1 cellular context compared by ENCODE assay signal in the genomic region with DNA sequence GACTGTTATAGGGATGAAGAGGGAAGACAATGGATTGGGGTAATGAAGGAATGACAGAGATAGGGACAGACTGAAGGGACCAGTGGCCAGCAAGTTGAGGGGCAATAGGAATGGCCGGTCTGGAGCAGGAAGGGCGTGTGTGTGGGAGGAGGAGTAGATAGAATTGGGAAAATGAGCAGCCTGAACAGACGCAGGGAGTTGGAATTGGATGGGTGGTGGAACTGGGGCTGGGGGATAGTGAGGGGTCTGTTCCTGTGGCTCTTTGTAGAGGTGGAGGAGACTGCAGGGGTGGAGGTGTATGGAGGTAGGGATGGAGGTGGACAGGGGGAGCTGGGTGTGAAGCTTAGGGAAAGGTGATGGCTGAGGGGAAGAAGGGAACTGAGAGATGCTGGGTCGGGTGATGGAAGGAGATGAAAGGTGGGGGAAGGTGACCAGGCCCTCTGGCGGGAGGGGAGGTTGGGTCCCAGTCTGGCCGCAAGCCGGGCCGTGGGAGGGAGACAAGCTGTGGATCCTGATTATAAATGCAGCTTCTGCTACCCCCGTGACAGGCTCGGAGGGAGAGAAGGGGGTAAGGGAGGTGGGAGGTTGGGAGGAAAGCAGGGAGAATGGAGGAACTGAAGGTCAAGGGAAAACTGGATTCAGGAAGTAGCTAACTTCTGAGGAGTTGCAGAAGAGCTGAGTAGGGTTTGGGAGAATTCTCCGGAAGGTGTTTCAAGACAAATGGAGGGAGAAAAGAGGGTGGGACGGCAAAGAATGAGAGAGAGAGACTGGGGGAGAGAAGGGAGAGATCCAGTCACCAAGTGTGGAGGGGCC.
A peak's percentile ranks its signal among the peaks of the same experiment; 100 is the strongest.
TF ChIP-seq lines count a peak whose summit lies in the region.

No MANE protein-coding gene starts in this region.

TF ChIP-seq in HepG2, 621 proteins besides CTCF, POLR2A, EP300 and RAD21 (continued from another document and continues in another):
- TF ChIP-seq, protein P1, sequence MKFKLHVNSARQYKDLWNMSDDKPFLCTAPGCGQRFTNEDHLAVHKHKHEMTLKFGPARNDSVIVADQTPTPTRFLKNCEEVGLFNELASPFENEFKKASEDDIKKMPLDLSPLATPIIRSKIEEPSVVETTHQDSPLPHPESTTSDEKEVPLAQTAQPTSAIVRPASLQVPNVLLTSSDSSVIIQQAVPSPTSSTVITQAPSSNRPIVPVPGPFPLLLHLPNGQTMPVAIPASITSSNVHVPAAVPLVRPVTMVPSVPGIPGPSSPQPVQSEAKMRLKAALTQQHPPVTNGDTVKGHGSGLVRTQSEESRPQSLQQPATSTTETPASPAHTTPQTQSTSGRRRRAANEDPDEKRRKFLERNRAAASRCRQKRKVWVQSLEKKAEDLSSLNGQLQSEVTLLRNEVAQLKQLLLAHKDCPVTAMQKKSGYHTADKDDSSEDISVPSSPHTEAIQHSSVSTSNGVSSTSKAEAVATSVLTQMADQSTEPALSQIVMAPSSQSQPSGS (CRISPR knock-in tag; IDR thresholded peaks at IDR 0.05), result no peak
- TF ChIP-seq SIN3B (IDR thresholded peaks at IDR 0.05; ENCODE audit: low read length) (no peak), IKZF4 (CRISPR knock-in tag; IDR thresholded peaks at IDR 0.05; ENCODE audit: borderline replicate concordance, low read depth, not compliant biosample characterization) (no peak), RBAK (CRISPR knock-in tag; IDR thresholded peaks at IDR 0.05) (no peak), ZNF432 (CRISPR knock-in tag; IDR thresholded peaks at IDR 0.05; ENCODE audit: borderline replicate concordance) (no peak), MTA1 (CRISPR knock-in tag; IDR thresholded peaks at IDR 0.05; ENCODE audit: borderline replicate concordance) (no peak), ATRX (CRISPR knock-in tag; IDR thresholded peaks at IDR 0.05; ENCODE audit: borderline replicate concordance) (no peak), POLR2AphosphoS2 (IDR thresholded peaks at IDR 0.05; ENCODE audit: low read depth, low read length) (no peak), ZNF441 (CRISPR knock-in tag; IDR thresholded peaks at IDR 0.05; ENCODE audit: borderline replicate concordance) (0 out of 2 replicates have a peak, but pooled peaks have one; percentile 47), KDM2A (CRISPR knock-in tag; IDR thresholded peaks at IDR 0.05; ENCODE audit: borderline replicate concordance, low read depth) (no peak), BORCS8-MEF2B (CRISPR knock-in tag; IDR thresholded peaks at IDR 0.05) (no peak), ZNF501 (CRISPR knock-in tag; IDR thresholded peaks at IDR 0.05) (0 out of 2 replicates have a peak, but pooled peaks have one; percentile 30), ZNF180 (CRISPR knock-in tag; IDR thresholded peaks at IDR 0.05; ENCODE audit: borderline replicate concordance, low read depth) (no peak), RORA (CRISPR knock-in tag; IDR thresholded peaks at IDR 0.05) (no peak), ZNF510 (CRISPR knock-in tag; IDR thresholded peaks at IDR 0.05; ENCODE audit: low read depth) (no peak), PAF1 (CRISPR knock-in tag; IDR thresholded peaks at IDR 0.05) (no peak), POLR2AphosphoS5 (IDR thresholded peaks at IDR 0.05; ENCODE audit: low read depth, low read length) (no peak; the same call in 1 of the 2 replicates), SRSF1 (optimal IDR thresholded peaks at IDR 0.05; ENCODE audit: low read depth, low read length) (no peak), RNF2 (conservative IDR thresholded peaks at IDR 0.05; ENCODE audit: low read depth) (no peak), ZNF547 (CRISPR knock-in tag; IDR thresholded peaks at IDR 0.05) (no peak), TEAD3 (CRISPR knock-in tag; optimal IDR thresholded peaks at IDR 0.05; ENCODE audit: borderline replicate concordance) (no peak), ZNF280D (CRISPR knock-in tag; IDR thresholded peaks at IDR 0.05) (peak; percentile 71; the same call in 1 of the 2 replicates), RFXANK (CRISPR knock-in tag; IDR thresholded peaks at IDR 0.05) (no peak), ARNTL (CRISPR knock-in tag; IDR thresholded peaks at IDR 0.05) (no peak), ZNF335 (CRISPR knock-in tag; IDR thresholded peaks at IDR 0.05) (no peak), ZNF816 (CRISPR knock-in tag; IDR thresholded peaks at IDR 0.05; ENCODE audit: borderline replicate concordance) (no peak), ZNF619 (CRISPR knock-in tag; IDR thresholded peaks at IDR 0.05) (no peak), ZC3H4 (CRISPR knock-in tag; IDR thresholded peaks at IDR 0.05; ENCODE audit: borderline replicate concordance) (no peak), ZBTB33 (CRISPR knock-in tag; IDR thresholded peaks at IDR 0.05) (no peak), ZNF44 (CRISPR knock-in tag; IDR thresholded peaks at IDR 0.05) (no peak), ZNF512B (CRISPR knock-in tag; IDR thresholded peaks at IDR 0.05; ENCODE audit: borderline replicate concordance) (0 out of 2 replicates have a peak, but pooled peaks have one; percentile 27), MEF2D (CRISPR knock-in tag; IDR thresholded peaks at IDR 0.05) (no peak; the same call in 1 of the 2 replicates), ZMYM3 (CRISPR knock-in tag; IDR thresholded peaks at IDR 0.05) (no peak; the same call in 1 of the 2 replicates), CHD2 (IDR thresholded peaks at IDR 0.05; ENCODE audit: low read depth, low read length) (no peak), RAD51 (IDR thresholded peaks at IDR 0.05; ENCODE audit: borderline replicate concordance) (no peak), DPF2 (CRISPR knock-in tag; IDR thresholded peaks at IDR 0.05; ENCODE audit: borderline replicate concordance, low read depth) (no peak), STAG1 (CRISPR knock-in tag; IDR thresholded peaks at IDR 0.05) (no peak), YEATS2 (CRISPR knock-in tag; IDR thresholded peaks at IDR 0.05; ENCODE audit: borderline replicate concordance) (no peak), SP4 (CRISPR knock-in tag; IDR thresholded peaks at IDR 0.05) (no peak), HIC2 (CRISPR knock-in tag; IDR thresholded peaks at IDR 0.05; ENCODE audit: low read depth) (no peak), GATAD2A (CRISPR knock-in tag; IDR thresholded peaks at IDR 0.05) (no peak)
- TF ChIP-seq, protein P2, sequence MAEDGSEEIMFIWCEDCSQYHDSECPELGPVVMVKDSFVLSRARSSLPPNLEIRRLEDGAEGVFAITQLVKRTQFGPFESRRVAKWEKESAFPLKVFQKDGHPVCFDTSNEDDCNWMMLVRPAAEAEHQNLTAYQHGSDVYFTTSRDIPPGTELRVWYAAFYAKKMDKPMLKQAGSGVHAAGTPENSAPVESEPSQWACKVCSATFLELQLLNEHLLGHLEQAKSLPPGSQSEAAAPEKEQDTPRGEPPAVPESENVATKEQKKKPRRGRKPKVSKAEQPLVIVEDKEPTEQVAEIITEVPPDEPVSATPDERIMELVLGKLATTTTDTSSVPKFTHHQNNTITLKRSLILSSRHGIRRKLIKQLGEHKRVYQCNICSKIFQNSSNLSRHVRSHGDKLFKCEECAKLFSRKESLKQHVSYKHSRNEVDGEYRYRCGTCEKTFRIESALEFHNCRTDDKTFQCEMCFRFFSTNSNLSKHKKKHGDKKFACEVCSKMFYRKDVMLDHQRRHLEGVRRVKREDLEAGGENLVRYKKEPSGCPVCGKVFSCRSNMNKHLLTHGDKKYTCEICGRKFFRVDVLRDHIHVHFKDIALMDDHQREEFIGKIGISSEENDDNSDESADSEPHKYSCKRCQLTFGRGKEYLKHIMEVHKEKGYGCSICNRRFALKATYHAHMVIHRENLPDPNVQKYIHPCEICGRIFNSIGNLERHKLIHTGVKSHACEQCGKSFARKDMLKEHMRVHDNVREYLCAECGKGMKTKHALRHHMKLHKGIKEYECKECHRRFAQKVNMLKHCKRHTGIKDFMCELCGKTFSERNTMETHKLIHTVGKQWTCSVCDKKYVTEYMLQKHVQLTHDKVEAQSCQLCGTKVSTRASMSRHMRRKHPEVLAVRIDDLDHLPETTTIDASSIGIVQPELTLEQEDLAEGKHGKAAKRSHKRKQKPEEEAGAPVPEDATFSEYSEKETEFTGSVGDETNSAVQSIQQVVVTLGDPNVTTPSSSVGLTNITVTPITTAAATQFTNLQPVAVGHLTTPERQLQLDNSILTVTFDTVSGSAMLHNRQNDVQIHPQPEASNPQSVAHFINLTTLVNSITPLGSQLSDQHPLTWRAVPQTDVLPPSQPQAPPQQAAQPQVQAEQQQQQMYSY (CRISPR knock-in tag; IDR thresholded peaks at IDR 0.05), result peak; percentile 36; the same call in 1 of the 2 replicates
- TF ChIP-seq, protein P3, sequence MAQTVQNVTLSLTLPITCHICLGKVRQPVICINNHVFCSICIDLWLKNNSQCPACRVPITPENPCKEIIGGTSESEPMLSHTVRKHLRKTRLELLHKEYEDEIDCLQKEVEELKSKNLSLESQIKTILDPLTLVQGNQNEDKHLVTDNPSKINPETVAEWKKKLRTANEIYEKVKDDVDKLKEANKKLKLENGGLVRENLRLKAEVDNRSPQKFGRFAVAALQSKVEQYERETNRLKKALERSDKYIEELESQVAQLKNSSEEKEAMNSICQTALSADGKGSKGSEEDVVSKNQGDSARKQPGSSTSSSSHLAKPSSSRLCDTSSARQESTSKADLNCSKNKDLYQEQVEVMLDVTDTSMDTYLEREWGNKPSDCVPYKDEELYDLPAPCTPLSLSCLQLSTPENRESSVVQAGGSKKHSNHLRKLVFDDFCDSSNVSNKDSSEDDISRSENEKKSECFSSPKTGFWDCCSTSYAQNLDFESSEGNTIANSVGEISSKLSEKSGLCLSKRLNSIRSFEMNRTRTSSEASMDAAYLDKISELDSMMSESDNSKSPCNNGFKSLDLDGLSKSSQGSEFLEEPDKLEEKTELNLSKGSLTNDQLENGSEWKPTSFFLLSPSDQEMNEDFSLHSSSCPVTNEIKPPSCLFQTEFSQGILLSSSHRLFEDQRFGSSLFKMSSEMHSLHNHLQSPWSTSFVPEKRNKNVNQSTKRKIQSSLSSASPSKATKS (CRISPR knock-in tag; IDR thresholded peaks at IDR 0.05), result no peak
- TF ChIP-seq, protein P4, sequence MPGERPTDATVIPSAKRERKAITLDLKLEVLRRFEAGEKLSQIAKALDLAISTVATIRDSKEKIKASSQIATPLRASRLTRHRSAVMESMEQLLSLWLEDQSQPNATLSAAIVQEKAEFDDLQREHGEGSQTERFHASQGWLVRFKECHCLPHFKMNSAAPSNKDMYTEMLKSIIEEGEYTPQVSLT (CRISPR knock-in tag; IDR thresholded peaks at IDR 0.05; ENCODE audit: borderline replicate concordance, low read depth), result no peak
